1 cellular context compared by ENCODE assay signal in the genomic region with DNA sequence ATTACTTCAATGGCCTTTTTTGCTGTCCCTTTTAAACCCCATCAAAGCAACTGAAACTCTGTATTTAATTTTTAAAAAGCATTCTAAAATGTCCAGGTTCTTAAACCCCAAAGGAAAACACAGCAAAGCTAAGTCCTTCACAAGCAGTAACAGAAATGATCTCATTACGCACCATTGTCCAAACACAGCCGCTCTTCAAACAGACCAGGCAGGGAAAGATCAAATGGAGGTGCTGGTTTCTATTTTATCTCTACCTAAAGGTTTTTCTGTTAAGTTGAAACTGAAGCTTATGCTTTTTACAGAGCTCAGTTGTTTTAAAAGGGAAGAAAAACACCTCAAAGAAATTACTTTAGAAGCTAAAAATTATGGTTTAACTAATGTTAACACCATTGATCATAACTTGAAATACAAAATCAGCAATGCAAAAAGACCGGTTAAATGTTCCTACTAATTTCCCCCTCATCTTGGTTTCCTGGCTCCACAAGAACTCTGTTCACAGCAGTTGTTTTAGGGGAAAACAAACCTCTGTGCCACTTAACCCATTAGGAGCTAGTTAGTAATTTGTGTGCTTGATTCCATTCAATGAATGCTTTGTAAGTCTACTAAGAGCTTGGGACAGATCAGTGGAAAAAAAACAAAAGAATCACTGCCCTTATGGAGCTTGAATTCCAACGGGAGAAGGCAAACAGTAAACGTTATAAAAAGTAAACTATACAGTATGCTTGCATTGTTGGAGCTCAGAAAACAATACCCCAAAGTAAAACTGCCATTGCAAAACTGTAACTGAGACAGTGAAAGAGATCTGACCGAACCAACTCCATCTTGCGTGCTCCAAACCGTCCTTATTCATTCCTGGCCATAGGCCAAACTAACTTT.
TF ChIP-seq lines count a peak whose summit lies in the region.

No MANE protein-coding gene starts in this region.

TF ChIP-seq in HepG2, 621 proteins besides CTCF, POLR2A, EP300 and RAD21 (continued from another document and continues in another):
- TF ChIP-seq, protein P1, sequence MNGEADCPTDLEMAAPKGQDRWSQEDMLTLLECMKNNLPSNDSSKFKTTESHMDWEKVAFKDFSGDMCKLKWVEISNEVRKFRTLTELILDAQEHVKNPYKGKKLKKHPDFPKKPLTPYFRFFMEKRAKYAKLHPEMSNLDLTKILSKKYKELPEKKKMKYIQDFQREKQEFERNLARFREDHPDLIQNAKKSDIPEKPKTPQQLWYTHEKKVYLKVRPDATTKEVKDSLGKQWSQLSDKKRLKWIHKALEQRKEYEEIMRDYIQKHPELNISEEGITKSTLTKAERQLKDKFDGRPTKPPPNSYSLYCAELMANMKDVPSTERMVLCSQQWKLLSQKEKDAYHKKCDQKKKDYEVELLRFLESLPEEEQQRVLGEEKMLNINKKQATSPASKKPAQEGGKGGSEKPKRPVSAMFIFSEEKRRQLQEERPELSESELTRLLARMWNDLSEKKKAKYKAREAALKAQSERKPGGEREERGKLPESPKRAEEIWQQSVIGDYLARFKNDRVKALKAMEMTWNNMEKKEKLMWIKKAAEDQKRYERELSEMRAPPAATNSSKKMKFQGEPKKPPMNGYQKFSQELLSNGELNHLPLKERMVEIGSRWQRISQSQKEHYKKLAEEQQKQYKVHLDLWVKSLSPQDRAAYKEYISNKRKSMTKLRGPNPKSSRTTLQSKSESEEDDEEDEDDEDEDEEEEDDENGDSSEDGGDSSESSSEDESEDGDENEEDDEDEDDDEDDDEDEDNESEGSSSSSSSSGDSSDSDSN (CRISPR knock-in tag; IDR thresholded peaks at IDR 0.05) = no peak
- TF ChIP-seq, protein P2, sequence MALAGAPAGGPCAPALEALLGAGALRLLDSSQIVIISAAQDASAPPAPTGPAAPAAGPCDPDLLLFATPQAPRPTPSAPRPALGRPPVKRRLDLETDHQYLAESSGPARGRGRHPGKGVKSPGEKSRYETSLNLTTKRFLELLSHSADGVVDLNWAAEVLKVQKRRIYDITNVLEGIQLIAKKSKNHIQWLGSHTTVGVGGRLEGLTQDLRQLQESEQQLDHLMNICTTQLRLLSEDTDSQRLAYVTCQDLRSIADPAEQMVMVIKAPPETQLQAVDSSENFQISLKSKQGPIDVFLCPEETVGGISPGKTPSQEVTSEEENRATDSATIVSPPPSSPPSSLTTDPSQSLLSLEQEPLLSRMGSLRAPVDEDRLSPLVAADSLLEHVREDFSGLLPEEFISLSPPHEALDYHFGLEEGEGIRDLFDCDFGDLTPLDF (CRISPR knock-in tag; IDR thresholded peaks at IDR 0.05) = no peak
- no peak for TF ChIP-seq SAFB2 (CRISPR knock-in tag; IDR thresholded peaks at IDR 0.05; ENCODE audit: borderline replicate concordance, low read depth)
- TF ChIP-seq HNRNPLL (IDR thresholded peaks at IDR 0.05; ENCODE audit: low read depth, low read length, poor library complexity, severe bottlenecking) = no peak
- no peak for TF ChIP-seq RARG (CRISPR knock-in tag; IDR thresholded peaks at IDR 0.05; ENCODE audit: low read depth)
- TF ChIP-seq AKNA (CRISPR knock-in tag; IDR thresholded peaks at IDR 0.05; ENCODE audit: borderline replicate concordance) = no peak
- no peak for TF ChIP-seq SUZ12 (IDR thresholded peaks at IDR 0.05; ENCODE audit: low read depth, low read length)
- no peak for TF ChIP-seq SRY (CRISPR knock-in tag; IDR thresholded peaks at IDR 0.05)
- TF ChIP-seq EHMT2 (IDR thresholded peaks at IDR 0.05; ENCODE audit: borderline replicate concordance, low read depth, low read length) = peak; percentile 17; the same call in 1 of the 2 replicates
- TF ChIP-seq, protein P3, sequence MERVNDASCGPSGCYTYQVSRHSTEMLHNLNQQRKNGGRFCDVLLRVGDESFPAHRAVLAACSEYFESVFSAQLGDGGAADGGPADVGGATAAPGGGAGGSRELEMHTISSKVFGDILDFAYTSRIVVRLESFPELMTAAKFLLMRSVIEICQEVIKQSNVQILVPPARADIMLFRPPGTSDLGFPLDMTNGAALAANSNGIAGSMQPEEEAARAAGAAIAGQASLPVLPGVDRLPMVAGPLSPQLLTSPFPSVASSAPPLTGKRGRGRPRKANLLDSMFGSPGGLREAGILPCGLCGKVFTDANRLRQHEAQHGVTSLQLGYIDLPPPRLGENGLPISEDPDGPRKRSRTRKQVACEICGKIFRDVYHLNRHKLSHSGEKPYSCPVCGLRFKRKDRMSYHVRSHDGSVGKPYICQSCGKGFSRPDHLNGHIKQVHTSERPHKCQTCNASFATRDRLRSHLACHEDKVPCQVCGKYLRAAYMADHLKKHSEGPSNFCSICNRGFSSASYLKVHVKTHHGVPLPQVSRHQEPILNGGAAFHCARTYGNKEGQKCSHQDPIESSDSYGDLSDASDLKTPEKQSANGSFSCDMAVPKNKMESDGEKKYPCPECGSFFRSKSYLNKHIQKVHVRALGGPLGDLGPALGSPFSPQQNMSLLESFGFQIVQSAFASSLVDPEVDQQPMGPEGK (CRISPR knock-in tag; IDR thresholded peaks at IDR 0.05) = no peak
- TF ChIP-seq DZIP1 (CRISPR knock-in tag; IDR thresholded peaks at IDR 0.05) = no peak
- TF ChIP-seq ARNT2 (CRISPR knock-in tag; IDR thresholded peaks at IDR 0.05; ENCODE audit: low read depth) = no peak
- no peak for TF ChIP-seq PRDM4 (CRISPR knock-in tag; IDR thresholded peaks at IDR 0.05; ENCODE audit: borderline replicate concordance)
- no peak for TF ChIP-seq ZNF569 (CRISPR knock-in tag; IDR thresholded peaks at IDR 0.05; ENCODE audit: borderline replicate concordance)
- TF ChIP-seq ZNF644 (CRISPR knock-in tag; IDR thresholded peaks at IDR 0.05; ENCODE audit: low read depth) = 0 out of 2 replicates have a peak, but pooled peaks have one; percentile 17
- no peak for TF ChIP-seq CCAR2 (optimal IDR thresholded peaks at IDR 0.05; ENCODE audit: low read depth, low read length)
- no peak for TF ChIP-seq KDM1A (CRISPR knock-in tag; IDR thresholded peaks at IDR 0.05)
- TF ChIP-seq ADNP (CRISPR knock-in tag; IDR thresholded peaks at IDR 0.05) = no peak
- TF ChIP-seq NFATC3 (CRISPR knock-in tag; IDR thresholded peaks at IDR 0.05) = no peak
- no peak for TF ChIP-seq ZNF326 (CRISPR knock-in tag; IDR thresholded peaks at IDR 0.05; ENCODE audit: borderline replicate concordance)
- TF ChIP-seq KDM2A (CRISPR knock-in tag; IDR thresholded peaks at IDR 0.05; ENCODE audit: borderline replicate concordance, low read depth) = no peak
- TF ChIP-seq ZBTB21 (CRISPR knock-in tag; IDR thresholded peaks at IDR 0.05) = no peak
- no peak for TF ChIP-seq SP2 (CRISPR knock-in tag; IDR thresholded peaks at IDR 0.05)
- no peak for TF ChIP-seq MTA3 (CRISPR knock-in tag; IDR thresholded peaks at IDR 0.05)
- no peak for TF ChIP-seq SRSF4 (IDR thresholded peaks at IDR 0.05; ENCODE audit: low read depth, low read length, poor library complexity, severe bottlenecking)
- TF ChIP-seq, protein P4, sequence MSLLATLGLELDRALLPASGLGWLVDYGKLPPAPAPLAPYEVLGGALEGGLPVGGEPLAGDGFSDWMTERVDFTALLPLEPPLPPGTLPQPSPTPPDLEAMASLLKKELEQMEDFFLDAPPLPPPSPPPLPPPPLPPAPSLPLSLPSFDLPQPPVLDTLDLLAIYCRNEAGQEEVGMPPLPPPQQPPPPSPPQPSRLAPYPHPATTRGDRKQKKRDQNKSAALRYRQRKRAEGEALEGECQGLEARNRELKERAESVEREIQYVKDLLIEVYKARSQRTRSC (CRISPR knock-in tag; IDR thresholded peaks at IDR 0.05; ENCODE audit: low read depth) = no peak
- no peak for TF ChIP-seq SP5 (CRISPR knock-in tag; IDR thresholded peaks at IDR 0.05; ENCODE audit: borderline replicate concordance, low read depth)
- 0 out of 2 replicates have a peak, but pooled peaks have one; percentile 12 for TF ChIP-seq MIER3 (CRISPR knock-in tag; IDR thresholded peaks at IDR 0.05; ENCODE audit: borderline replicate concordance)
- TF ChIP-seq LCORL (IDR thresholded peaks at IDR 0.05) = no peak
- TF ChIP-seq LCORL (CRISPR knock-in tag; IDR thresholded peaks at IDR 0.05) = peak; percentile 36; the same call in 1 of the 2 replicates
- 0 out of 2 replicates have a peak, but pooled peaks have one; percentile 5 for TF ChIP-seq STAG1 (CRISPR knock-in tag; IDR thresholded peaks at IDR 0.05)
- no peak for TF ChIP-seq ZSCAN29 (CRISPR knock-in tag; conservative IDR thresholded peaks at IDR 0.05)
- no peak for TF ChIP-seq HNRNPL (IDR thresholded peaks at IDR 0.05; ENCODE audit: low read depth, low read length)
- no peak for TF ChIP-seq ZNF468 (CRISPR knock-in tag; IDR thresholded peaks at IDR 0.05)
- no peak for TF ChIP-seq IKZF1 (IDR thresholded peaks at IDR 0.05)
- TF ChIP-seq ZUFSP (CRISPR knock-in tag; IDR thresholded peaks at IDR 0.05; ENCODE audit: borderline replicate concordance) = no peak
- peak; percentile 92 for TF ChIP-seq SOX13 (IDR thresholded peaks at IDR 0.05)
- peak in 1 of 2 experiments; percentile 99; a peak in 2 of 4 replicates for TF ChIP-seq SOX13 (CRISPR knock-in tag; conservative IDR thresholded peaks at IDR 0.05 in 1 of 2, IDR thresholded peaks at IDR 0.05 in 1 of 2)
- TF ChIP-seq MLLT10 (CRISPR knock-in tag; IDR thresholded peaks at IDR 0.05) = no peak
- no peak for TF ChIP-seq PHF5A (CRISPR knock-in tag; IDR thresholded peaks at IDR 0.05; ENCODE audit: low read depth, unreplicated experiment)
